30 cellular contexts compared by ENCODE assay signal in the genomic region with DNA sequence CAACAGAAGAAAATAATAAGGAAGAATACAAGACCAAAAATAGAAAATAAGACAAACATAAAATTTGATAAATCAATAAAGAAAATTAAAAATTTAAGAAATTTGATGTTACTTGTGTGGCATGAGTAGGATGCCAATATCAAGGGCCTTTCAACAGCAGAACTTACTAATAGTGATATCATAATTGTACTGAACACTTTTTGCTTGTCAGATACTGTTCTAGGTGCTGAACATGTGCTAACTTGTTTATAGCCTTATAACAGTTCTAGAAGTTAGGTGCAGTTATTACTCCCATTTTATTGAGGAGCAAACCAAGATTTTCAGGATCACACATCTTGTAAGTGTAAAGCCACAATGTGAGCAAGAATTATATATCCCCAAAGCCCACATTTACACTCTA.
"Had no signal": no experiment of that assay in that cellular context is flagged by ENCODE, and none has a peak within 500 bp of the region (broad histone marks: within the 10 kb centered on the region; RNA-seq: fewer than 3 reads in every experiment).

No MANE protein-coding gene starts in this region.

- H3K4me3 ChIP-seq: neural progenitor cell, ovary, psoas muscle, right lobe of liver, sigmoid colon, smooth muscle cell, spleen, stomach, thoracic aorta, thyroid gland, tibial nerve, upper lobe of left lung, vagina had no signal

- H3K4me1 Mint-ChIP-seq: naive thymus-derived CD4-positive, alpha-beta T cell; natural killer cell; nephron; neural progenitor cell; stimulated activated naive B cell treated with anti-CD40 and anti-IgM and Interleukin-4, amounts not matched to agents 10 μg/mL and 1 μg/mL and 100 μg/mL, for 72 hours had no signal

- H3K27me3 Mint-ChIP-seq: naive thymus-derived CD4-positive, alpha-beta T cell; progenitor cell of endocrine pancreas; stimulated activated naive B cell treated with anti-CD40 and anti-IgM and Interleukin-4, amounts not matched to agents 10 μg/mL and 1 μg/mL and 100 μg/mL, for 72 hours; stimulated activated naive CD8-positive, alpha-beta T cell treated with anti-CD3 and anti-CD28 coated beads, Interleukin-15, Interleukin-2, amounts not matched to agents 100 ng/mL and 50 ng/mL, for 24 hours had no signal

- H3K4me3 Mint-ChIP-seq: naive thymus-derived CD4-positive, alpha-beta T cell; natural killer cell; nephron; neural progenitor cell; stimulated activated naive B cell treated with anti-CD40 and anti-IgM and Interleukin-4, amounts not matched to agents 10 μg/mL and 1 μg/mL and 100 μg/mL, for 72 hours; stimulated activated naive CD8-positive, alpha-beta T cell treated with anti-CD3 and anti-CD28 coated beads, Interleukin-15, Interleukin-2, amounts not matched to agents 100 ng/mL and 50 ng/mL, for 24 hours had no signal

- H3K36me3 ChIP-seq: neural progenitor cell, ovary, right lobe of liver, sigmoid colon, spleen, stomach, thoracic aorta, thyroid gland, tibial nerve, upper lobe of left lung, vagina had no signal

- H3K9me3 ChIP-seq: ovary, psoas muscle, right lobe of liver, sigmoid colon, stomach, thoracic aorta, thyroid gland, tibial nerve, upper lobe of left lung, vagina had no signal

- H3K36me3 Mint-ChIP-seq: naive thymus-derived CD4-positive, alpha-beta T cell; neural progenitor cell; stimulated activated naive B cell treated with anti-CD40 and anti-IgM and Interleukin-4, amounts not matched to agents 10 μg/mL and 1 μg/mL and 100 μg/mL, for 72 hours had no signal

- H3K27ac ChIP-seq: neural progenitor cell, ovary, parathyroid adenoma, psoas muscle, right lobe of liver, sigmoid colon, spleen, stomach, thoracic aorta, thyroid gland, tibial nerve, upper lobe of left lung, vagina had no signal

- DNase-seq: naive thymus-derived CD4-positive, alpha-beta T cell; natural killer cell; occipital lobe; ovary; posterior cingulate gyrus; psoas muscle; right cardiac atrium; right lobe of liver; sigmoid colon; spleen; stimulated activated CD4-positive, alpha-beta T cell treated with anti-CD3 and anti-CD28 coated beads, Interleukin-12 subunit alpha, Interleukin-12 subunit beta, amount 100 ng/mL, for 4 hours; stimulated activated CD4-positive, alpha-beta T cell treated with anti-CD3 and anti-CD28 coated beads, Interleukin-1b, Interleukin-23, amount 100 ng/mL, for 48 hours; stimulated activated CD4-positive, alpha-beta T cell treated with anti-CD3 and anti-CD28 coated beads, Interleukin-4, amount 100 ng/mL, for 1 hour; stimulated activated CD4-positive, alpha-beta T cell treated with anti-CD3 and anti-CD28 coated beads, Interleukin-4, amount 100 ng/mL, for 4 hours; stimulated activated CD8-positive, alpha-beta memory T cell treated with anti-CD3 and anti-CD28 coated beads, Interleukin-4, amount 100 ng/mL, for 48 hours; stimulated activated naive B cell treated with anti-CD40 and anti-IgM and Interleukin-4, amounts not matched to agents 10 μg/mL and 1 μg/mL and 100 μg/mL, for 72 hours; stimulated activated naive CD4-positive, alpha-beta T cell treated with Interleukin-2 at 50 U/mL for 16 hours; stomach; thyroid gland; trophoblast cell; upper lobe of left lung had no signal

- H3K27ac Mint-ChIP-seq: naive thymus-derived CD4-positive, alpha-beta T cell; natural killer cell; nephron; neural progenitor cell; progenitor cell of endocrine pancreas; stimulated activated naive B cell treated with anti-CD40 and anti-IgM and Interleukin-4, amounts not matched to agents 10 μg/mL and 1 μg/mL and 100 μg/mL, for 72 hours; stimulated activated naive CD8-positive, alpha-beta T cell treated with anti-CD3 and anti-CD28 coated beads, Interleukin-15, Interleukin-2, amounts not matched to agents 100 ng/mL and 50 ng/mL, for 24 hours had no signal

- ATAC-seq: naive thymus-derived CD4-positive, alpha-beta T cell; natural killer cell; psoas muscle; right cardiac atrium; right lobe of liver; stimulated activated naive B cell treated with anti-CD40 and anti-IgM and Interleukin-4, amounts not matched to agents 10 μg/mL and 1 μg/mL and 100 μg/mL, for 72 hours had no signal

- H3K9me3 Mint-ChIP-seq: nephron, neural progenitor cell had no signal

- H3K4me1 ChIP-seq: neural progenitor cell, parathyroid adenoma, psoas muscle, right lobe of liver, sigmoid colon, spleen, stomach, thyroid gland, tibial nerve, upper lobe of left lung, vagina had no signal

- H3K27me3 ChIP-seq: neural progenitor cell, ovary, right lobe of liver, sigmoid colon, spleen, stomach, thyroid gland, tibial nerve, upper lobe of left lung, vagina had no signal
